19 cellular contexts compared by ENCODE assay signal in genomic region chr11:128262463-128263345, GRCh38.
A peak's percentile ranks its signal among the peaks of the same experiment; 100 is the strongest.
DNase-seq lines count a peak whose midpoint lies in the region; ATAC-seq and TF ChIP-seq lines count a peak whose summit lies in the region.
"Had no signal": no experiment of that assay in that cellular context is flagged by ENCODE, and none has a peak within 500 bp of the region (broad histone marks: within the 10 kb centered on the region; RNA-seq: fewer than 3 reads in every experiment).

No MANE protein-coding gene starts in this region.

- H3K4me1 Mint-ChIP-seq in GM23338, result peaks cover 17% of the 10 kb centered on the region
- H3K4me1 Mint-ChIP-seq in dendritic cell treated with granulocyte-macrophage colony-stimulating factor and Interleukin-4, amounts not matched to agents 40 ng/mL and 50 ng/mL, for 4 days (ENCODE audit: low read depth), result peaks cover 14% of the 10 kb centered on the region
- H3K4me1 Mint-ChIP-seq in stimulated activated memory B cell treated with anti-CD40 and anti-IgM and Interleukin-4, amounts not matched to agents 10 μg/mL and 1 μg/mL and 100 μg/mL, for 72 hours, result peaks cover 66% of the 10 kb centered on the region

- in situ Hi-C loops in SK-MEL-5 (cut with HindIII; ENCODE audit: low pct_unique_long_range_greater_than_20kb, low sequenced_read_pairs), result no loop called here

- H3K27ac Mint-ChIP-seq in GM23338, result no peak overlapping the region
- H3K27ac Mint-ChIP-seq in dendritic cell treated with granulocyte-macrophage colony-stimulating factor and Interleukin-4, amounts not matched to agents 40 ng/mL and 50 ng/mL, for 4 days, result peak overlapping the region; percentile 34
- peak overlapping the region; percentile 66 for H3K27ac Mint-ChIP-seq in stimulated activated memory B cell treated with anti-CD40 and anti-IgM and Interleukin-4, amounts not matched to agents 10 μg/mL and 1 μg/mL and 100 μg/mL, for 72 hours

- H3K4me3 Mint-ChIP-seq in GM23338, result no peak overlapping the region
- no peak overlapping the region for H3K4me3 Mint-ChIP-seq in dendritic cell treated with granulocyte-macrophage colony-stimulating factor and Interleukin-4, amounts not matched to agents 40 ng/mL and 50 ng/mL, for 4 days
- peak overlapping the region; percentile 65 for H3K4me3 Mint-ChIP-seq in stimulated activated memory B cell treated with anti-CD40 and anti-IgM and Interleukin-4, amounts not matched to agents 10 μg/mL and 1 μg/mL and 100 μg/mL, for 72 hours
- H3K4me3 Mint-ChIP-seq: CD4-positive, CD25-positive, alpha-beta regulatory T cell had no signal

- no peak overlapping the region for H3K27ac ChIP-seq in GM23338 (ENCODE audit: low read depth)
- H3K27ac ChIP-seq: SK-N-MC had no signal

- DNase-seq in GM23338 (ENCODE audit: low spot score) (no peak), SK-MEL-5 (ENCODE audit: low read depth, low spot score) (peak; percentile 68), retina (no peak), NCI-H526 (lab: John Stamatoyannopoulos, UW) (no peak), GM03348 (ENCODE audit: low spot score) (no peak)
- DNase-seq: AML-193; CD4-positive, CD25-positive, alpha-beta regulatory T cell; DMS79; GDM1; H7; Karpas-422; NCI-H1417 treated with DMSO at 0.1 percent for 48 hours; NCI-H2029; NCI-H2171 treated with DMSO at 0.1 percent for 48 hours; NCI-H510A treated with DMSO at 0.1 percent for 48 hours had no signal

- no peaks in the 10 kb centered on the region for H3K36me3 ChIP-seq in GM23338 (ENCODE audit: insufficient read depth)

- no peaks in the 10 kb centered on the region for H3K79me2 ChIP-seq in GM23338 (replicated peaks; ENCODE audit: insufficient read depth)

- H3F3A ChIP-seq in GM23338 (replicated peaks; ENCODE audit: low read depth), result no peaks in the 10 kb centered on the region

- H3K4me1 ChIP-seq in GM23338 (ENCODE audit: insufficient read depth), result peaks cover 7% of the 10 kb centered on the region; the same call in 1 of the 2 replicates

- intact Hi-C loops in dendritic cell treated with granulocyte-macrophage colony-stimulating factor and Interleukin-4, amounts not matched to agents 40 ng/mL and 50 ng/mL, for 4 days (cut with micrococcal nuclease), result no loop called here

- H3K27me3 ChIP-seq in GM23338 (ENCODE audit: insufficient read depth), result no peaks in the 10 kb centered on the region

- peak overlapping the region; percentile 59; the same call in 1 of the 2 replicates for H2AFZ ChIP-seq in GM23338

- H3K27me3 Mint-ChIP-seq in GM23338 (ENCODE audit: insufficient read depth, low read depth, poor library complexity), result no peaks in the 10 kb centered on the region
- H3K27me3 Mint-ChIP-seq in dendritic cell treated with granulocyte-macrophage colony-stimulating factor and Interleukin-4, amounts not matched to agents 40 ng/mL and 50 ng/mL, for 4 days, result no peaks in the 10 kb centered on the region
- no peaks in the 10 kb centered on the region for H3K27me3 Mint-ChIP-seq in stimulated activated memory B cell treated with anti-CD40 and anti-IgM and Interleukin-4, amounts not matched to agents 10 μg/mL and 1 μg/mL and 100 μg/mL, for 72 hours
- H3K27me3 Mint-ChIP-seq: CD4-positive, CD25-positive, alpha-beta regulatory T cell had no signal

- no peak overlapping the region for H3K4me3 ChIP-seq in GM23338
- H3K4me3 ChIP-seq: SK-N-MC had no signal

- H3K36me3 Mint-ChIP-seq in GM23338 (ENCODE audit: low read depth), result no peaks in the 10 kb centered on the region
- H3K36me3 Mint-ChIP-seq in dendritic cell treated with granulocyte-macrophage colony-stimulating factor and Interleukin-4, amounts not matched to agents 40 ng/mL and 50 ng/mL, for 4 days (ENCODE audit: low read depth), result no peaks in the 10 kb centered on the region
- no peaks in the 10 kb centered on the region for H3K36me3 Mint-ChIP-seq in stimulated activated memory B cell treated with anti-CD40 and anti-IgM and Interleukin-4, amounts not matched to agents 10 μg/mL and 1 μg/mL and 100 μg/mL, for 72 hours
- H3K36me3 Mint-ChIP-seq: CD4-positive, CD25-positive, alpha-beta regulatory T cell had no signal

- no peaks in the 10 kb centered on the region for H3K9me2 ChIP-seq in GM23338 (ENCODE audit: insufficient read depth)

- TF ChIP-seq CTCF in GM23338 (conservative IDR thresholded peaks at IDR 0.05; ENCODE audit: low read depth in 2 of 2), result no peak

- ATAC-seq in GM23338, result no peak
- ATAC-seq in stimulated activated memory B cell treated with anti-CD40 and anti-IgM and Interleukin-4, amounts not matched to agents 10 μg/mL and 1 μg/mL and 100 μg/mL, for 72 hours, result peak; percentile 62
- ATAC-seq: HepG2 had no signal

- no peaks in the 10 kb centered on the region for H3K9me3 Mint-ChIP-seq in GM23338
- H3K9me3 Mint-ChIP-seq in dendritic cell treated with granulocyte-macrophage colony-stimulating factor and Interleukin-4, amounts not matched to agents 40 ng/mL and 50 ng/mL, for 4 days, result no peaks in the 10 kb centered on the region
- no peaks in the 10 kb centered on the region for H3K9me3 Mint-ChIP-seq in stimulated activated memory B cell treated with anti-CD40 and anti-IgM and Interleukin-4, amounts not matched to agents 10 μg/mL and 1 μg/mL and 100 μg/mL, for 72 hours
- H3K9me3 Mint-ChIP-seq: CD4-positive, CD25-positive, alpha-beta regulatory T cell had no signal

- H3K4me2 ChIP-seq in GM23338, result no peak overlapping the region

- no peaks in the 10 kb centered on the region for H4K20me1 ChIP-seq in GM23338 (replicated peaks; ENCODE audit: insufficient read depth)

TF ChIP-seq in GM23338, 12 proteins besides CTCF, POLR2A, EP300 and RAD21 (continues in another document):
- TF ChIP-seq, protein P1, sequence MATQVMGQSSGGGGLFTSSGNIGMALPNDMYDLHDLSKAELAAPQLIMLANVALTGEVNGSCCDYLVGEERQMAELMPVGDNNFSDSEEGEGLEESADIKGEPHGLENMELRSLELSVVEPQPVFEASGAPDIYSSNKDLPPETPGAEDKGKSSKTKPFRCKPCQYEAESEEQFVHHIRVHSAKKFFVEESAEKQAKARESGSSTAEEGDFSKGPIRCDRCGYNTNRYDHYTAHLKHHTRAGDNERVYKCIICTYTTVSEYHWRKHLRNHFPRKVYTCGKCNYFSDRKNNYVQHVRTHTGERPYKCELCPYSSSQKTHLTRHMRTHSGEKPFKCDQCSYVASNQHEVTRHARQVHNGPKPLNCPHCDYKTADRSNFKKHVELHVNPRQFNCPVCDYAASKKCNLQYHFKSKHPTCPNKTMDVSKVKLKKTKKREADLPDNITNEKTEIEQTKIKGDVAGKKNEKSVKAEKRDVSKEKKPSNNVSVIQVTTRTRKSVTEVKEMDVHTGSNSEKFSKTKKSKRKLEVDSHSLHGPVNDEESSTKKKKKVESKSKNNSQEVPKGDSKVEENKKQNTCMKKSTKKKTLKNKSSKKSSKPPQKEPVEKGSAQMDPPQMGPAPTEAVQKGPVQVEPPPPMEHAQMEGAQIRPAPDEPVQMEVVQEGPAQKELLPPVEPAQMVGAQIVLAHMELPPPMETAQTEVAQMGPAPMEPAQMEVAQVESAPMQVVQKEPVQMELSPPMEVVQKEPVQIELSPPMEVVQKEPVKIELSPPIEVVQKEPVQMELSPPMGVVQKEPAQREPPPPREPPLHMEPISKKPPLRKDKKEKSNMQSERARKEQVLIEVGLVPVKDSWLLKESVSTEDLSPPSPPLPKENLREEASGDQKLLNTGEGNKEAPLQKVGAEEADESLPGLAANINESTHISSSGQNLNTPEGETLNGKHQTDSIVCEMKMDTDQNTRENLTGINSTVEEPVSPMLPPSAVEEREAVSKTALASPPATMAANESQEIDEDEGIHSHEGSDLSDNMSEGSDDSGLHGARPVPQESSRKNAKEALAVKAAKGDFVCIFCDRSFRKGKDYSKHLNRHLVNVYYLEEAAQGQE (IDR thresholded peaks at IDR 0.05; ENCODE audit: unreplicated experiment), result no peak
- TF ChIP-seq STAT1 (IDR thresholded peaks at IDR 0.05; ENCODE audit: unreplicated experiment) (no peak), ZNF114 (CRISPR knock-in tag; IDR thresholded peaks at IDR 0.05) (no peak), POLR2AphosphoS5 (IDR thresholded peaks at IDR 0.05; ENCODE audit: low read depth) (no peak)
